ENCODE assay signal across 7 cellular contexts in the genomic region with DNA sequence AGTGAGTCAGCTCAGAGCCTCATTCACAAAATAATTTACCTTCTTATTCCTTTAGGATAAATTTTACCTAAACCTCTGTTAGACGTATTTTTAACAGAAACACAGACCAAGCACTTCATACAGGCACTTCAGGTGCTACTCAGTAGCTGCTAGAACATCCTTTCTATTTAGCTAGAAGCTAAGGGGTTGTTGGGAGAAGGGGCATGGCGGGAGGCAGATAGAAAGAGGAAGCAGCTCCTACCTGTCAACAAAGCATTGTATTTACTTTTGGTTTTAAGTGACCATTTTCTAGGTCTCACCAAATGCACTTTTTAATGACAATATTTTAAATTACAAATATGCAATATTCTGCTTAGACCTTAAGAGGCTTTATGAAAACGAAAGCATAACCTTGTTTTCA. TPM values are rescaled to one million over a fixed set of nuclear protein-coding genes. Genes with fewer than 3 reads are reported as not detected.
A peak's percentile ranks its signal among the peaks of the same experiment; 100 is the strongest.
DNase-seq lines count a peak whose midpoint lies in the region; ATAC-seq and TF ChIP-seq lines count a peak whose summit lies in the region.
"Not testable (repeated sequence)": the region's sequence is repeated elsewhere in the genome, so short reads cannot be mapped to it uniquely, and the experiment has no call there.

No MANE protein-coding gene starts in this region.

- H3F3A ChIP-seq in PC-3 (ENCODE audit: low read length, unreplicated experiment), result not testable (repeated sequence)

- H3K27ac ChIP-seq in PC-3 (ENCODE audit: low read length), result not testable (repeated sequence)

- H3K9ac ChIP-seq in PC-3 (ENCODE audit: low read length), result not testable (repeated sequence)

- BruUV-seq in PC-3 (replicated peaks; lab: Mats Ljungman, UMichigan), result not testable (repeated sequence)

- not testable (repeated sequence) for H3K4me3 ChIP-seq in PC-3 (ENCODE audit: low read length)

- not testable (repeated sequence) for H3K36me3 ChIP-seq in PC-3 (ENCODE audit: low read depth, low read length)

- H3K9me3 ChIP-seq in PC-3 (ENCODE audit: low read length), result not testable (repeated sequence)

- not testable (repeated sequence) for TF ChIP-seq CTCF in PC-3 (conservative IDR thresholded peaks at IDR 0.05; ENCODE audit: low read depth, low read length)

- DNase-seq in PC-3, result not testable (repeated sequence)

- POLR2A ChIA-PET in PC-3 (lab: Charles Lee; ENCODE audit: unreplicated experiment), result not testable (repeated sequence)

- not testable (repeated sequence) for H3K9me2 ChIP-seq in PC-3 (replicated peaks; ENCODE audit: low read length)

- intact Hi-C loops in PC-3 (cut with micrococcal nuclease), result not testable (repeated sequence)

- H3K4me1 ChIP-seq in PC-3 (ENCODE audit: insufficient read depth, low read length), result not testable (repeated sequence)

- CTCF ChIA-PET in PC-3 (lab: Charles Lee), result not testable (repeated sequence)

- not testable (repeated sequence) for H3K27me3 ChIP-seq in PC-3 (ENCODE audit: low read length)

- H3K4me2 ChIP-seq in PC-3 (ENCODE audit: low read length), result peak overlapping the region; percentile 46; the same call in 1 of the 2 replicates

- ATAC-seq in GM18508 (IDR thresholded peaks at IDR 0.05; ENCODE audit: insufficient read depth, unreplicated experiment) (peak; percentile 50), GM19035 (IDR thresholded peaks at IDR 0.05; ENCODE audit: unreplicated experiment) (peak; percentile 72), GM21360 (IDR thresholded peaks at IDR 0.05; ENCODE audit: unreplicated experiment) (peak; percentile 67), HG02610 (IDR thresholded peaks at IDR 0.05; ENCODE audit: unreplicated experiment) (peak; percentile 45), HG02885 (IDR thresholded peaks at IDR 0.05; ENCODE audit: poor library complexity, unreplicated experiment) (peak; percentile 69), HG03432 (IDR thresholded peaks at IDR 0.05; ENCODE audit: unreplicated experiment) (peak; percentile 81), PC-3 (peak; percentile 67)

- H2AFZ ChIP-seq in PC-3 (ENCODE audit: low read length), result not testable (repeated sequence)

- H3K79me2 ChIP-seq in PC-3 (ENCODE audit: low read length), result not testable (repeated sequence)

- not testable (repeated sequence) for H4K20me1 ChIP-seq in PC-3 (ENCODE audit: low read length)

RNA-seq across cellular contexts. Expression of gene ZNF658, which starts 19.9 kb away (rescaled TPM):
- 3.1 and 3.8 TPM in 2 replicates for total RNA-seq in PC-3 (2014; rRNA removed)
